ENCODE assay signal across 19 cellular contexts in genomic region chr1:215005078-215005477, GRCh38.
DNase-seq lines count a peak whose midpoint lies in the region; ATAC-seq and TF ChIP-seq lines count a peak whose summit lies in the region.
"Had no signal": no experiment of that assay in that cellular context is flagged by ENCODE, and none has a peak within 500 bp of the region (broad histone marks: within the 10 kb centered on the region; RNA-seq: fewer than 3 reads in every experiment).

No MANE protein-coding gene starts in this region.

- no peak overlapping the region for H3K4me2 ChIP-seq in neural progenitor cell
- H3K4me2 ChIP-seq: BLaER1, KMS-11 had no signal

- no peaks in the 10 kb centered on the region for H3K27me3 Mint-ChIP-seq in neural progenitor cell (ENCODE audit: insufficient read depth, low read depth)
- H3K27me3 Mint-ChIP-seq in activated naive CD8-positive, alpha-beta T cell treated with anti-CD3 and anti-CD28 coated beads for 36 hours: no peaks in the 10 kb centered on the region
- H3K27me3 Mint-ChIP-seq: activated CD4-positive, alpha-beta memory T cell treated with anti-CD3 and anti-CD28 coated beads for 36 hours had no signal

- peaks cover 7% of the 10 kb centered on the region for H3K4me1 ChIP-seq in BE2C
- peaks cover 0 to 10% of the 10 kb centered on the region in 2 donors for H3K4me1 ChIP-seq in breast epithelium
- H3K4me1 ChIP-seq in neural progenitor cell: no peaks in the 10 kb centered on the region
- H3K4me1 ChIP-seq: BLaER1 had no signal

- H3F3A ChIP-seq in neural progenitor cell (ENCODE audit: low read depth): no peaks in the 10 kb centered on the region

- TF ChIP-seq CTCF in BE2C (IDR thresholded peaks at IDR 0.05; ENCODE audit: low read depth, low read length) (no peak), breast epithelium (IDR thresholded peaks at IDR 0.05) (no peak), neural progenitor cell (IDR thresholded peaks at IDR 0.05) (no peak)

- no peak overlapping the region for H3K4me3 Mint-ChIP-seq in neural progenitor cell
- H3K4me3 Mint-ChIP-seq in activated naive CD8-positive, alpha-beta T cell treated with anti-CD3 and anti-CD28 coated beads for 36 hours: no peak overlapping the region
- H3K4me3 Mint-ChIP-seq: activated CD4-positive, alpha-beta memory T cell treated with anti-CD3 and anti-CD28 coated beads for 36 hours; activated T-helper 1 cell treated with anti-CD3 and anti-CD28 coated beads, Interleukin-12 subunit alpha, Interleukin-12 subunit beta, Interleukin-2, Interleukin-4 antibody, amounts not matched to agents 30 ng/mL and 10 ng/mL and 1 ng/mL, durations not matched to agents 14 hours and 24 hours and 36 hours had no signal

- no peaks in the 10 kb centered on the region for H3K9me3 Mint-ChIP-seq in neural progenitor cell
- H3K9me3 Mint-ChIP-seq in activated naive CD8-positive, alpha-beta T cell treated with anti-CD3 and anti-CD28 coated beads for 36 hours: peaks cover 2% of the 10 kb centered on the region
- H3K9me3 Mint-ChIP-seq: activated CD4-positive, alpha-beta memory T cell treated with anti-CD3 and anti-CD28 coated beads for 36 hours; activated T-helper 1 cell treated with anti-CD3 and anti-CD28 coated beads, Interleukin-12 subunit alpha, Interleukin-12 subunit beta, Interleukin-2, Interleukin-4 antibody, amounts not matched to agents 30 ng/mL and 10 ng/mL and 1 ng/mL, durations not matched to agents 14 hours and 24 hours and 36 hours had no signal

- no peak overlapping the region for H3K27ac Mint-ChIP-seq in neural progenitor cell
- no peak overlapping the region for H3K27ac Mint-ChIP-seq in activated naive CD8-positive, alpha-beta T cell treated with anti-CD3 and anti-CD28 coated beads for 36 hours
- H3K27ac Mint-ChIP-seq: activated CD4-positive, alpha-beta memory T cell treated with anti-CD3 and anti-CD28 coated beads for 36 hours; activated T-helper 1 cell treated with anti-CD3 and anti-CD28 coated beads, Interleukin-12 subunit alpha, Interleukin-12 subunit beta, Interleukin-2, Interleukin-4 antibody, amounts not matched to agents 30 ng/mL and 10 ng/mL and 1 ng/mL, durations not matched to agents 14 hours and 24 hours and 36 hours had no signal

- H2AFZ ChIP-seq in neural progenitor cell (replicated peaks): peak overlapping the region; percentile 23

- no peak overlapping the region for H3K4me3 ChIP-seq in BE2C (ENCODE audit: low read depth, low read length)
- no peak overlapping the region for H3K4me3 ChIP-seq in MG63
- H3K4me3 ChIP-seq in breast epithelium: peak overlapping the region; percentile 2 to 28 (median 20)
- H3K4me3 ChIP-seq in neural progenitor cell: no peak overlapping the region
- H3K4me3 ChIP-seq: BLaER1, coronary artery had no signal

- DNase-seq in BE2C (peak; percentile 37), MG63 (peak; percentile 31), breast epithelium (ENCODE audit: low spot score in 2 of 2) (no peak), neural progenitor cell (ENCODE audit: low spot score) (no peak), NCI-H526 treated with DMSO at 0.1 percent for 48 hours (lab: John Stamatoyannopoulos, UW) (no peak), anterior cingulate cortex (lab: John Stamatoyannopoulos, UW) (no peak)
- no peak for DNase-seq in activated naive CD8-positive, alpha-beta T cell treated with anti-CD3 and anti-CD28 coated beads for 36 hours
- DNase-seq: activated CD4-positive, alpha-beta memory T cell treated with anti-CD3 and anti-CD28 coated beads for 36 hours; amniotic stem cell; DMS53; erythroblast; NCI-H1436; NCI-H226; stimulated activated CD4-positive, alpha-beta T cell treated with anti-CD3 and anti-CD28 coated beads, Interleukin-15, amount 100 ng/mL, for 24 hours had no signal

- H3K9me3 ChIP-seq in BE2C: no peaks in the 10 kb centered on the region
- H3K9me3 ChIP-seq in MG63: no peaks in the 10 kb centered on the region
- H3K9me3 ChIP-seq in breast epithelium: no peaks in the 10 kb centered on the region
- H3K9me3 ChIP-seq in neural progenitor cell (ENCODE audit: low read depth): no peaks in the 10 kb centered on the region
- H3K9me3 ChIP-seq: BLaER1 had no signal

- ATAC-seq in GM21360 (IDR thresholded peaks at IDR 0.05; ENCODE audit: unreplicated experiment): no peak

- H3K4me1 Mint-ChIP-seq in neural progenitor cell: no peaks in the 10 kb centered on the region
- no peaks in the 10 kb centered on the region for H3K4me1 Mint-ChIP-seq in activated naive CD8-positive, alpha-beta T cell treated with anti-CD3 and anti-CD28 coated beads for 36 hours

- intact Hi-C loops in breast epithelium (cut with DNase I; ENCODE audit: low total_unique reads): no loop called here

- H3K27me3 ChIP-seq in BE2C (peaks cover 11% of the 10 kb centered on the region), MG63 (no peaks in the 10 kb centered on the region), breast epithelium (no peaks in the 10 kb centered on the region), neural progenitor cell (no peaks in the 10 kb centered on the region)
- H3K27me3 ChIP-seq: BLaER1 had no signal

- no peaks in the 10 kb centered on the region for H3K36me3 ChIP-seq in BE2C
- H3K36me3 ChIP-seq in MG63: no peaks in the 10 kb centered on the region
- H3K36me3 ChIP-seq in breast epithelium: no peaks in the 10 kb centered on the region
- no peaks in the 10 kb centered on the region for H3K36me3 ChIP-seq in neural progenitor cell
- H3K36me3 ChIP-seq: BLaER1 had no signal

- no peak for TF ChIP-seq POLR2A in breast epithelium (IDR thresholded peaks at IDR 0.05)

- H3K79me2 ChIP-seq in neural progenitor cell (ENCODE audit: low read depth): no peaks in the 10 kb centered on the region

- H3K36me3 Mint-ChIP-seq in neural progenitor cell: no peaks in the 10 kb centered on the region
- no peaks in the 10 kb centered on the region for H3K36me3 Mint-ChIP-seq in activated naive CD8-positive, alpha-beta T cell treated with anti-CD3 and anti-CD28 coated beads for 36 hours
- H3K36me3 Mint-ChIP-seq: activated CD4-positive, alpha-beta memory T cell treated with anti-CD3 and anti-CD28 coated beads for 36 hours had no signal

- H3K27ac ChIP-seq in breast epithelium (peak overlapping the region in 1 of 2 donors; percentile 38), neural progenitor cell (no peak overlapping the region)
- H3K27ac ChIP-seq: BLaER1, coronary artery, KMS-11 had no signal

- H3K9ac ChIP-seq in neural progenitor cell: no peak overlapping the region
- H3K9ac ChIP-seq: BLaER1, KMS-11 had no signal

- no peaks in the 10 kb centered on the region for H4K20me1 ChIP-seq in neural progenitor cell (ENCODE audit: low read depth)
- H4K20me1 ChIP-seq: BLaER1 had no signal

Comparison
In these comparisons a context has a peak if more than half of its experiments do, and no peak if none do; other contexts are left out.
1. DNase-seq: peak in BE2C (single experiment) and MG63 (single experiment); none in breast epithelium (0 of 2), neural progenitor cell (single experiment), NCI-H526 treated with DMSO at 0.1 percent for 48 hours (single experiment), activated naive CD8-positive, alpha-beta T cell treated with anti-CD3 and anti-CD28 coated beads for 36 hours (single experiment) and anterior cingulate cortex (0 of 58).
2. H3K4me3 ChIP-seq: peak in breast epithelium (3 of 3); none in BE2C (single experiment), MG63 (single experiment) and neural progenitor cell (single experiment).